8 cellular contexts compared by ENCODE assay signal in genomic region chr6:31861919-31862343, GRCh38.
A peak's percentile ranks its signal among the peaks of the same experiment; 100 is the strongest.
DNase-seq lines count a peak whose midpoint lies in the region; ATAC-seq lines count a peak whose summit lies in the region.

No MANE protein-coding gene starts in this region.

- peak overlapping the region; percentile 91 for H3K27ac Mint-ChIP-seq in T-helper 1 cell treated with Interleukin-12 subunit alpha and Interleukin-12 subunit beta and Interleukin-4 antibody, amounts not matched to agents 30 μg/mL and 1 μg/mL, for 36 hours

- H3K9ac ChIP-seq in adipocyte (ENCODE audit: low read length): peak overlapping the region; percentile 85

- H3K27me3 ChIP-seq in adipocyte (replicated peaks; ENCODE audit: control insufficient read depth, insufficient read depth, low read length) (no peaks in the 10 kb centered on the region), layer of hippocampus (ENCODE audit: control insufficient read depth, insufficient read depth, low read length) (no peaks in the 10 kb centered on the region)

- ATAC-seq in HG03139 (IDR thresholded peaks at IDR 0.05; ENCODE audit: unreplicated experiment): no peak

- H3K4me1 ChIP-seq in adipocyte (ENCODE audit: control insufficient read depth, insufficient read depth, low read length): peaks cover 14% of the 10 kb centered on the region

- H3K9me3 ChIP-seq in adipocyte (ENCODE audit: control insufficient read depth, low read length): no peaks in the 10 kb centered on the region

- H3K4me3 Mint-ChIP-seq in T-helper 1 cell treated with Interleukin-12 subunit alpha and Interleukin-12 subunit beta and Interleukin-4 antibody, amounts not matched to agents 30 μg/mL and 1 μg/mL, for 36 hours: peak overlapping the region; percentile 98

- peak overlapping the region; percentile 86 for H3K4me3 ChIP-seq in adipocyte (ENCODE audit: low read length)

- H3K36me3 ChIP-seq in adipocyte (ENCODE audit: control insufficient read depth, insufficient read depth, low read length, severe bottlenecking): peaks cover 38% of the 10 kb centered on the region

- DNase-seq in T-helper 1 cell (no peak), adipocyte (ENCODE audit: low read depth) (peak; percentile 11), substantia nigra (lab: John Stamatoyannopoulos, UW) (no peak), DMS 273 treated with DMSO at 0.1 percent for 48 hours (lab: John Stamatoyannopoulos, UW) (no peak), SW 1271 (lab: John Stamatoyannopoulos, UW) (no peak)

- peaks cover 18% of the 10 kb centered on the region for H3K36me3 Mint-ChIP-seq in T-helper 1 cell treated with Interleukin-12 subunit alpha and Interleukin-12 subunit beta and Interleukin-4 antibody, amounts not matched to agents 30 μg/mL and 1 μg/mL, for 36 hours (ENCODE audit: low read depth)

- H3K27me3 Mint-ChIP-seq in T-helper 1 cell treated with Interleukin-12 subunit alpha and Interleukin-12 subunit beta and Interleukin-4 antibody, amounts not matched to agents 30 μg/mL and 1 μg/mL, for 36 hours (ENCODE audit: low read depth): no peaks in the 10 kb centered on the region

- H3K27ac ChIP-seq in layer of hippocampus (ENCODE audit: low read depth, low read length): peak overlapping the region; percentile 90
- H3K27ac ChIP-seq in substantia nigra (ENCODE audit: low read depth, low read length, poor library complexity, severe bottlenecking): peak overlapping the region; percentile 92

- H3K9me3 Mint-ChIP-seq in T-helper 1 cell treated with Interleukin-12 subunit alpha and Interleukin-12 subunit beta and Interleukin-4 antibody, amounts not matched to agents 30 μg/mL and 1 μg/mL, for 36 hours: no peaks in the 10 kb centered on the region

- H3K4me1 Mint-ChIP-seq in T-helper 1 cell treated with Interleukin-12 subunit alpha and Interleukin-12 subunit beta and Interleukin-4 antibody, amounts not matched to agents 30 μg/mL and 1 μg/mL, for 36 hours (ENCODE audit: low read depth): peaks cover 20% of the 10 kb centered on the region
